ENCODE assay signal across 13 cellular contexts in genomic region chr14:106846218-106846617, GRCh38.
DNase-seq lines count a peak whose midpoint lies in the region; ATAC-seq, FAIRE-seq and TF ChIP-seq lines count a peak whose summit lies in the region.
"Had no signal": no experiment of that assay in that cellular context is flagged by ENCODE, and none has a peak within 500 bp of the region (broad histone marks: within the 10 kb centered on the region; RNA-seq: fewer than 3 reads in every experiment).

No MANE protein-coding gene starts in this region.

- DNase-seq in CD8-positive, alpha-beta memory T cell, result no peak
- DNase-seq in LHCN-M2 (ENCODE audit: low read depth) (peak; percentile 60), colonic mucosa (no peak), pancreas (no peak)
- no peak for DNase-seq in stimulated activated CD8-positive, alpha-beta memory T cell treated with anti-CD3 and anti-CD28 coated beads, Interleukin-4, amount 100 ng/mL, for 48 hours
- DNase-seq in stimulated activated CD4-positive, alpha-beta T cell treated with anti-CD3 and anti-CD28 coated beads, Interleukin-15, amount 100 ng/mL, for 24 hours, result no peak
- DNase-seq: dorsolateral prefrontal cortex, hippocampal formation, occipital lobe had no signal

- CTCF ChIA-PET in CD8-positive, alpha-beta memory T cell (lab: Charles Lee), result interaction anchor here (3.7 kb wide), 1 partner anchor 27 kb away, joined by 24 read pairs; no protein-coding TSS in a partner anchor

- POLR2A ChIA-PET in CD8-positive, alpha-beta memory T cell (lab: Charles Lee), result no interaction called here

- no peaks in the 10 kb centered on the region for H3K9me3 ChIP-seq in CD8-positive, alpha-beta memory T cell (ENCODE audit: low read length)
- H3K9me3 ChIP-seq in colonic mucosa (no peaks in the 10 kb centered on the region), pancreas (no peaks in the 10 kb centered on the region)

- no peak overlapping the region for H3K27ac ChIP-seq in CD8-positive, alpha-beta memory T cell (ENCODE audit: low read depth, low read length)
- H3K27ac ChIP-seq in colonic mucosa, result peak overlapping the region; percentile 95
- peak overlapping the region; percentile 81 to 91 (median 87) for H3K27ac ChIP-seq in pancreas

- FAIRE-seq in pancreas (lab: Jason Lieb, UNC), result peak; percentile 81
- FAIRE-seq: urothelium cell line had no signal

- H3K9ac ChIP-seq in colonic mucosa (ENCODE audit: low read depth in 2 of 2, low read length in 2 of 2), result peak overlapping the region in 1 of 2 donors; percentile 90

- peak overlapping the region; percentile 4 to 98 (median 61) for H3K4me3 Mint-ChIP-seq in CD8-positive, alpha-beta memory T cell

- H3K36me3 Mint-ChIP-seq in CD8-positive, alpha-beta memory T cell, result peaks cover 0 to 9% (median 1%) of the 10 kb centered on the region in 3 donors

- H3K27ac Mint-ChIP-seq in CD8-positive, alpha-beta memory T cell, result peak overlapping the region in 7 of 8 donors; percentile 1 to 85 (median 48)
- H3K27ac Mint-ChIP-seq: T-helper 1 cell treated with Interleukin-12 subunit alpha and Interleukin-12 subunit beta and Interleukin-4 antibody, amounts not matched to agents 30 μg/mL and 1 μg/mL, for 36 hours had no signal

- 27 to 32% methylated on average over 2 of the region's 2 CpGs for WGBS in pancreas, 2 donors

- peak in 2 of 4 donors; percentile 10 to 23 for ATAC-seq in pancreas
- ATAC-seq in GM21717 (IDR thresholded peaks at IDR 0.05; ENCODE audit: unreplicated experiment), result no peak
- no peak for ATAC-seq in esophagus mucosa

- TF ChIP-seq CTCF in colonic mucosa (IDR thresholded peaks at IDR 0.05), result no peak
- no peak for TF ChIP-seq CTCF in pancreas (IDR thresholded peaks at IDR 0.05)

- no peaks in the 10 kb centered on the region for H3K36me3 ChIP-seq in CD8-positive, alpha-beta memory T cell (ENCODE audit: insufficient read depth, low read length)
- H3K36me3 ChIP-seq in colonic mucosa, result no peaks in the 10 kb centered on the region
- no peaks in the 10 kb centered on the region for H3K36me3 ChIP-seq in pancreas

- H3K27me3 Mint-ChIP-seq in CD8-positive, alpha-beta memory T cell, result peaks cover 4 to 5% of the 10 kb centered on the region in 2 donors

- H3K4me1 ChIP-seq in CD8-positive, alpha-beta memory T cell (ENCODE audit: insufficient read depth, low read length), result peaks cover 8% of the 10 kb centered on the region
- peaks cover 4% of the 10 kb centered on the region for H3K4me1 ChIP-seq in colonic mucosa
- H3K4me1 ChIP-seq in pancreas, result peaks cover 0 to 18% (median 11%) of the 10 kb centered on the region in 3 donors

- H3K27me3 ChIP-seq in CD8-positive, alpha-beta memory T cell (ENCODE audit: insufficient read depth, low read length, poor library complexity, severe bottlenecking), result no peaks in the 10 kb centered on the region
- no peaks in the 10 kb centered on the region for H3K27me3 ChIP-seq in colonic mucosa
- no peaks in the 10 kb centered on the region for H3K27me3 ChIP-seq in pancreas

- peaks cover 22 to 32% (median 32%) of the 10 kb centered on the region in 3 donors for H3K4me1 Mint-ChIP-seq in CD8-positive, alpha-beta memory T cell

- H3K9me3 Mint-ChIP-seq in CD8-positive, alpha-beta memory T cell, result no peaks in the 10 kb centered on the region
- H3K9me3 Mint-ChIP-seq: T-helper 1 cell treated with Interleukin-12 subunit alpha and Interleukin-12 subunit beta and Interleukin-4 antibody, amounts not matched to agents 30 μg/mL and 1 μg/mL, for 36 hours had no signal

- intact Hi-C loops in colonic mucosa (cut with DNase I), result no loop called here
- intact Hi-C loops in pancreas (cut with DNase I), result no loop called here

- H3K4me3 ChIP-seq in CD8-positive, alpha-beta memory T cell (ENCODE audit: low read length), result no peak overlapping the region
- H3K4me3 ChIP-seq in colonic mucosa (peak overlapping the region; percentile 49), pancreas (peak overlapping the region in 3 of 4 donors; percentile 10 to 47 (median 46))
